Comparison of ENCODE assay signal across 39 cellular contexts in genomic region chr15:65290228-65290627, GRCh38. TPM values are rescaled to one million over a fixed set of nuclear protein-coding genes. Genes with fewer than 3 reads are reported as not detected.
"Had no signal": no experiment of that assay in that cellular context is flagged by ENCODE, and none has a peak within 500 bp of the region (broad histone marks: within the 10 kb centered on the region; RNA-seq: fewer than 3 reads in every experiment).

No MANE protein-coding gene starts in this region.

- H3K4me3 ChIP-seq: MG63 had no signal

- H3K9me3 ChIP-seq: MG63 had no signal

- DNase-seq: Karpas-422, Kasumi-1, MG63, MM.1S, MV-4-11, NCI-H1048, NCI-H1092, NCI-H1092 treated with DMSO at 0.1 percent for 48 hours, NCI-H1105, NCI-H1105 treated with DMSO at 0.1 percent for 48 hours, NCI-H1417, NCI-H1417 treated with DMSO at 0.1 percent for 48 hours, NCI-H1436, NCI-H1436 treated with DMSO at 0.1 percent for 48 hours, NCI-H146, NCI-H1694, NCI-H1694 treated with DMSO at 0.1 percent for 48 hours, NCI-H187, NCI-H187 treated with DMSO at 0.1 percent for 48 hours, NCI-H1930, NCI-H2029, NCI-H2029 treated with DMSO at 0.1 percent for 48 hours, NCI-H2081, NCI-H2081 treated with DMSO at 0.1 percent for 48 hours, NCI-H2107, NCI-H2171, NCI-H2171 treated with DMSO at 0.1 percent for 48 hours, NCI-H2227 treated with DMSO at 0.1 percent for 48 hours, NCI-H226, NCI-H345, NCI-H446, NCI-H446 treated with DMSO at 0.1 percent for 48 hours, NCI-H510A, NCI-H510A treated with DMSO at 0.1 percent for 48 hours, NCI-H524 had no signal

- H3K36me3 ChIP-seq: MG63 had no signal

- H3K27me3 ChIP-seq: MG63 had no signal

RNA-seq across cellular contexts. Expression of gene RNU5A-1, which starts 5.6 kb away (rescaled TPM):
- total RNA-seq: LHCN-M2, M059J, MCF 10A, NCI-H460 had no signal

RNA-seq across cellular contexts. Expression of gene RNU5B-1, which starts 14.2 kb away (rescaled TPM):
- total RNA-seq: LHCN-M2, M059J, MCF 10A, NCI-H460 had no signal
